8 cellular contexts compared by ENCODE assay signal in genomic region chr19:11693505-11694499, GRCh38. TPM values are rescaled to one million over a fixed set of nuclear protein-coding genes. Genes with fewer than 3 reads are reported as not detected.
DNase-seq lines count a peak whose midpoint lies in the region; ATAC-seq, FAIRE-seq and TF ChIP-seq lines count a peak whose summit lies in the region.

No MANE protein-coding gene starts in this region.

- no peak for ATAC-seq in heart right ventricle
- ATAC-seq in left ventricle myocardium superior = no peak
- no peak for ATAC-seq in HG03196 (IDR thresholded peaks at IDR 0.05; ENCODE audit: unreplicated experiment)

- in situ Hi-C loops in brain microvascular endothelial cell (cut with HindIII; ENCODE audit: low pct_ligation_motif_present, low sequenced_read_pairs) = no loop called here

- no peaks in the 10 kb centered on the region for H3K9me3 ChIP-seq in heart right ventricle

- no peak for TF ChIP-seq POLR2A in lower leg skin (IDR thresholded peaks at IDR 0.05)

- 19 to 25% methylated on average over 16 of the region's 16 CpGs for WGBS in heart right ventricle, 2 donors
- WGBS in lower leg skin, 2 donors = 14 to 17% methylated on average over 16 of the region's 16 CpGs

- peaks cover 0 to 17% (median 10%) of the 10 kb centered on the region in 9 donors for H3K4me1 ChIP-seq in heart right ventricle

- FAIRE-seq in urothelium cell line (lab: Jason Lieb, UNC) = no peak

- intact Hi-C loops in heart right ventricle (cut with DNase I) = loop anchor here in 2 of 10 donors (2.0 to 10.0 kb wide), 2 partner anchors 45 to 91 kb away; partner anchors contain the start of gene ZNF823 (in 1 of the 2)
- intact Hi-C loops in left ventricle myocardium superior (cut with micrococcal nuclease) = no loop called here
- intact Hi-C loops in lower leg skin (cut with DNase I; ENCODE audit: low total_unique reads) = no loop called here

- H3K27me3 ChIP-seq in heart right ventricle = no peaks in the 10 kb centered on the region
- no peaks in the 10 kb centered on the region for H3K27me3 ChIP-seq in brain microvascular endothelial cell (replicated peaks)

- TF ChIP-seq CTCF in heart right ventricle (IDR thresholded peaks at IDR 0.05) (no peak), brain microvascular endothelial cell (IDR thresholded peaks at IDR 0.05; ENCODE audit: low read depth, low read length, missing control alignments) (no peak), lower leg skin (IDR thresholded peaks at IDR 0.05) (no peak)

- no peak for DNase-seq in heart right ventricle
- no peak for DNase-seq in left ventricle myocardium superior
- peak; percentile 20 for DNase-seq in NCI-H526 treated with DMSO at 0.1 percent for 48 hours (lab: John Stamatoyannopoulos, UW)
- DNase-seq in brain microvascular endothelial cell = peak; percentile 73
- no peak for DNase-seq in lower leg skin (ENCODE audit: low spot score in 2 of 2)
- peak; percentile 30 for DNase-seq in urothelium cell line (ENCODE audit: low spot score)
- DNase-seq in COLO829 (ENCODE audit: low spot score) = no peak

- peak overlapping the region in 7 of 10 donors; percentile 32 to 68 (median 54) for H3K27ac ChIP-seq in heart right ventricle
- H3K27ac ChIP-seq in brain microvascular endothelial cell = no peak overlapping the region

- H3K36me3 ChIP-seq in heart right ventricle (no peaks in the 10 kb centered on the region), brain microvascular endothelial cell (replicated peaks) (no peaks in the 10 kb centered on the region)

- peak overlapping the region; percentile 66 to 93 (median 77) for H3K4me3 ChIP-seq in heart right ventricle
- H3K4me3 ChIP-seq in brain microvascular endothelial cell (ENCODE audit: low read depth, low read length) = peak overlapping the region; percentile 80
- peak overlapping the region; percentile 72 for H3K4me3 ChIP-seq in lower leg skin (ENCODE audit: low read depth, poor library complexity, severe bottlenecking)

RNA-seq across cellular contexts. Expression of gene ZNF823, which starts 44.9 kb away (rescaled TPM):
- total RNA-seq in heart right ventricle (1 to 10 TPM; 2.2 to 5.7 (median 3.3) TPM), left ventricle myocardium superior (3.1 TPM), lower leg skin (1 to 10 TPM; 5.5 to 8.4 (median 6.5) TPM)
- polyA plus RNA-seq in heart right ventricle = 1 to 10 TPM; 2.0 to 5.5 TPM

Comparison
In these comparisons a context has a peak if more than half of its experiments do, and no peak if none do; other contexts are left out.
1. DNase-seq: peak in NCI-H526 treated with DMSO at 0.1 percent for 48 hours (single experiment), brain microvascular endothelial cell (single experiment) and urothelium cell line (single experiment); none in heart right ventricle (0 of 2), left ventricle myocardium superior (single experiment), lower leg skin (0 of 2) and COLO829 (single experiment).
2. Peak in every context shown above with its lines, with median percentiles within 50 percentile points of each other: H3K4me3 ChIP-seq.